Comparison of ENCODE assay signal across 8 cellular contexts in genomic region chr16:11851301-11852091, GRCh38. TPM values are rescaled to one million over a fixed set of nuclear protein-coding genes. Genes with fewer than 3 reads are reported as not detected.
DNase-seq lines count a peak whose midpoint lies in the region; ATAC-seq and TF ChIP-seq lines count a peak whose summit lies in the region.

Gene RSL1D1, minus strand, starts transcription at chr16:11851542. Its CDS starts 30 bp downstream, at chr16:11851512.

- CTCF ChIA-PET in GM10248 (lab: Yijun Ruan, JAX), result interaction anchor here (0.7 to 1.5 kb wide), 5 partner anchors 14 to 217 kb away, joined by 3 to 4 read pairs (median 3); partner anchors contain the start of gene ZC3H7A
- CTCF ChIA-PET in SK-N-SH (lab: Yijun Ruan, JAX), result interaction anchor here (0.8 to 1.3 kb wide), 4 partner anchors 16 to 456 kb away, joined by 3 read pairs; no protein-coding TSS in a partner anchor

- H3K9me3 ChIP-seq in SK-N-SH, result no peaks in the 10 kb centered on the region

- H3K4me2 ChIP-seq in SK-N-SH, result peak within 1 kb of the TSS; percentile 86

- peak within 1 kb of the TSS; percentile 79 for H3K9ac ChIP-seq in SK-N-SH

- H3K9me2 ChIP-seq in SK-N-SH, result no peaks in the 10 kb centered on the region

- ATAC-seq in HG02610 (IDR thresholded peaks at IDR 0.05; ENCODE audit: unreplicated experiment) (peak; percentile 77), omental fat pad (ENCODE audit: low FRiP score) (peak; percentile 94)

- TF ChIP-seq CTCF in GM10248 (IDR thresholded peaks at IDR 0.05; ENCODE audit: control extremely low read depth, extremely low read depth, low read depth, missing control alignments) (no peak), SK-N-SH (IDR thresholded peaks at IDR 0.05) (no peak), omental fat pad (IDR thresholded peaks at IDR 0.05) (no peak)

- H3K36me3 ChIP-seq in SK-N-SH (replicated peaks in 1 of 2; ENCODE audit: control insufficient read depth in 1 of 2, insufficient read depth in 2 of 2, low read length in 1 of 2), result peaks cover 20 to 39% of the 10 kb centered on the region in 2 experiments

- DNase-seq in GM10248 (ENCODE audit: extremely low spot score) (peak; percentile 99), NCI-H1092 (lab: John Stamatoyannopoulos, UW) (peak; percentile 89), SK-N-SH (peak; percentile 99), globus pallidus (ENCODE audit: low spot score) (peak; percentile 90), omental fat pad (ENCODE audit: low spot score) (peak; percentile 64)
- DNase-seq in activated naive CD4-positive, alpha-beta T cell treated with anti-CD3 and anti-CD28 coated beads, Interleukin-2, amount 50 U/mL, for 16 hours, result peak; percentile 89

- no peaks in the 10 kb centered on the region for H3K27me3 ChIP-seq in SK-N-SH (ENCODE audit: insufficient read depth)

- H3K79me2 ChIP-seq in SK-N-SH (ENCODE audit: insufficient read depth), result peaks cover 92% of the 10 kb centered on the region

- 0 out of 2 replicates have a peak, but pooled peaks cover 5% of the 10 kb centered on the region for H4K20me1 ChIP-seq in SK-N-SH (ENCODE audit: insufficient read depth)

- peak within 1 kb of the TSS; percentile 76 for H2AFZ ChIP-seq in SK-N-SH (ENCODE audit: low read depth)

- H3K27ac ChIP-seq in SK-N-SH (ENCODE audit: low read depth in 2 of 2, low read length in 1 of 2) (peak within 1 kb of the TSS; percentile 78 to 79), temporal lobe (ENCODE audit: low read depth, low read length) (peak within 1 kb of the TSS; percentile 13)

- POLR2A ChIA-PET in GM10248 (lab: Yijun Ruan, JAX), result interaction anchor here (0.6 kb wide), 1 partner anchor 53 kb away, joined by 3 read pairs; no protein-coding TSS in a partner anchor
- POLR2A ChIA-PET in SK-N-SH (lab: Yijun Ruan, JAX), result interaction anchor here (0.9 to 1.0 kb wide), 2 partner anchors 54 to 64 kb away, joined by 3 read pairs; partner anchors contain the start of genes GSPT1 and ZC3H7A

- no peak for TF ChIP-seq RAD21 in SK-N-SH (IDR thresholded peaks at IDR 0.05; ENCODE audit: low read length)

- H3K4me1 ChIP-seq in SK-N-SH (ENCODE audit: control insufficient read depth in 1 of 2, insufficient read depth in 2 of 2, low read depth in 1 of 2, low read length in 1 of 2), result no peaks in the 10 kb centered on the region; a peak in 2 of 4 replicates

- H3K4me3 ChIP-seq in SK-N-SH (ENCODE audit: low read depth in 2 of 2, low read length in 1 of 2), result peak within 1 kb of the TSS; percentile 72 to 92

- peaks cover 8% of the 10 kb centered on the region for H3F3A ChIP-seq in SK-N-SH (replicated peaks; ENCODE audit: insufficient read depth)

- no peak for TF ChIP-seq EP300 in SK-N-SH (IDR thresholded peaks at IDR 0.05; ENCODE audit: borderline replicate concordance in 1 of 2, low read depth in 1 of 2, low read length in 1 of 2)

- WGBS in SK-N-SH (ENCODE audit: low lambda C conversion rate), result 1% methylated on average over 31 of the region's 56 CpGs

TF ChIP-seq in SK-N-SH, 30 proteins besides CTCF, POLR2A, EP300 and RAD21:
- TF ChIP-seq GABPA (IDR thresholded peaks at IDR 0.05; ENCODE audit: low read depth) (peak; percentile 93), POLR2AphosphoS5 (IDR thresholded peaks at IDR 0.05; ENCODE audit: low read depth, low read length) (peak; percentile 98), MXI1 (IDR thresholded peaks at IDR 0.05; ENCODE audit: low read depth, low read length) (peak; percentile 98), MAX (IDR thresholded peaks at IDR 0.05; ENCODE audit: low read depth) (peak; percentile 95), ELF1 (IDR thresholded peaks at IDR 0.05) (peak; percentile 64), USF1 (IDR thresholded peaks at IDR 0.05; ENCODE audit: borderline replicate concordance, low read depth) (no peak), REST (IDR thresholded peaks at IDR 0.05; ENCODE audit: low read depth, low read length) (0 out of 2 replicates have a peak, but pooled peaks have one; percentile 6), TEAD4 (IDR thresholded peaks at IDR 0.05; ENCODE audit: borderline replicate concordance, insufficient read depth) (no peak), NRF1 (IDR thresholded peaks at IDR 0.05; ENCODE audit: low read depth, low read length) (peak; percentile 96), ZBTB33 (IDR thresholded peaks at IDR 0.05; ENCODE audit: borderline replicate concordance, low read depth) (no peak), SIN3A (IDR thresholded peaks at IDR 0.05; ENCODE audit: borderline replicate concordance, low read depth, low read length) (peak; percentile 40; the same call in 1 of the 2 replicates), TAF1 (IDR thresholded peaks at IDR 0.05; ENCODE audit: borderline replicate concordance, low read depth, low read length) (peak; percentile 93), YY1 (IDR thresholded peaks at IDR 0.05; ENCODE audit: low read depth) (peak; percentile 93)

RNA-seq across cellular contexts. Expression of gene RSL1D1, which starts in this region (rescaled TPM):
- 38.0 and 51.8 TPM in 2 replicates for polyA plus RNA-seq in SK-N-SH (2012; rRNA removed)
- polyA plus RNA-seq in SK-N-SH (2012; cell fraction: cytosol; rRNA removed), result 82.3 and 126 TPM in 2 replicates
- polyA plus RNA-seq in SK-N-SH (2012; cell fraction: nucleus; rRNA removed), result 5.7 and 18.1 TPM in 2 replicates
- total RNA-seq in omental fat pad, result 100 to 1,000 TPM; 138 to 269 (median 188) TPM
- 43.0 TPM for total RNA-seq in temporal lobe

Comparison
In these comparisons a context has a peak if more than half of its experiments do, and no peak if none do; other contexts are left out.
1. Peak in every context shown above with its lines: DNase-seq, ATAC-seq, H3K4me3 ChIP-seq and H3K27ac ChIP-seq.